Comparison of ENCODE assay signal across 8 cellular contexts in genomic region chr12:104457746-104458644, GRCh38. TPM values are rescaled to one million over a fixed set of nuclear protein-coding genes. Genes with fewer than 3 reads are reported as not detected.
DNase-seq lines count a peak whose midpoint lies in the region; ATAC-seq and TF ChIP-seq lines count a peak whose summit lies in the region.

No MANE protein-coding gene starts in this region.

- CTCF ChIA-PET in CD8-positive, alpha-beta T cell (lab: Charles Lee): interaction anchor here (0.6 to 3.6 kb wide), 23 partner anchors 8 to 595 kb away, joined by 3 to 23 read pairs (median 4); no protein-coding TSS in a partner anchor

- peak overlapping the region; percentile 96 for H3K27ac Mint-ChIP-seq in CD8-positive, alpha-beta T cell
- peak overlapping the region; percentile 92 for H3K27ac Mint-ChIP-seq in stimulated activated memory B cell treated with anti-CD40 and anti-IgM and Interleukin-4, amounts not matched to agents 10 μg/mL and 1 μg/mL and 100 μg/mL, for 72 hours

- H3K27ac ChIP-seq in CD8-positive, alpha-beta T cell (ENCODE audit: low read depth, low read length): peak overlapping the region; percentile 70
- H3K27ac ChIP-seq in colonic mucosa: peak overlapping the region; percentile 84

- peaks cover 52% of the 10 kb centered on the region for H3K4me1 ChIP-seq in CD8-positive, alpha-beta T cell (ENCODE audit: insufficient read depth, low read length)
- H3K4me1 ChIP-seq in colonic mucosa: no peaks in the 10 kb centered on the region

- ATAC-seq in CD8-positive, alpha-beta T cell: peak; percentile 50
- peak; percentile 40 for ATAC-seq in stimulated activated memory B cell treated with anti-CD40 and anti-IgM and Interleukin-4, amounts not matched to agents 10 μg/mL and 1 μg/mL and 100 μg/mL, for 72 hours
- no peak for ATAC-seq in GM18873 (IDR thresholded peaks at IDR 0.05; ENCODE audit: low FRiP score, unreplicated experiment)

- H3K9me3 ChIP-seq in CD8-positive, alpha-beta T cell (ENCODE audit: low read length): no peaks in the 10 kb centered on the region
- no peaks in the 10 kb centered on the region for H3K9me3 ChIP-seq in colonic mucosa

- no peaks in the 10 kb centered on the region for H3K27me3 ChIP-seq in CD8-positive, alpha-beta T cell (ENCODE audit: insufficient read depth, low read length)
- peaks cover 22% of the 10 kb centered on the region for H3K27me3 ChIP-seq in colonic mucosa

- DNase-seq in CD8-positive, alpha-beta T cell: peak in 6 of 7 experiments; percentile 36 to 77 (median 62)
- DNase-seq in HuH-7 (ENCODE audit: low spot score) (peak; percentile 43), colonic mucosa (peak; percentile 24), lower leg skin (ENCODE audit: low spot score in 2 of 2) (peak in 1 of 2 donors; percentile 86), NCI-H2081 (lab: John Stamatoyannopoulos, UW) (no peak)
- DNase-seq in activated CD4-positive, CD25-positive, alpha-beta regulatory T cell treated with anti-CD3 and anti-CD28 coated beads, Interleukin-2, amount 50 U/mL, for 72 hours: peak; percentile 57

- no peaks in the 10 kb centered on the region for H3K9me3 Mint-ChIP-seq in CD8-positive, alpha-beta T cell
- no peaks in the 10 kb centered on the region for H3K9me3 Mint-ChIP-seq in stimulated activated memory B cell treated with anti-CD40 and anti-IgM and Interleukin-4, amounts not matched to agents 10 μg/mL and 1 μg/mL and 100 μg/mL, for 72 hours

- peaks cover 11% of the 10 kb centered on the region for H3K36me3 Mint-ChIP-seq in CD8-positive, alpha-beta T cell
- peaks cover 15% of the 10 kb centered on the region for H3K36me3 Mint-ChIP-seq in stimulated activated memory B cell treated with anti-CD40 and anti-IgM and Interleukin-4, amounts not matched to agents 10 μg/mL and 1 μg/mL and 100 μg/mL, for 72 hours

- no peaks in the 10 kb centered on the region for H3K27me3 Mint-ChIP-seq in CD8-positive, alpha-beta T cell (ENCODE audit: low read depth)
- no peaks in the 10 kb centered on the region for H3K27me3 Mint-ChIP-seq in stimulated activated memory B cell treated with anti-CD40 and anti-IgM and Interleukin-4, amounts not matched to agents 10 μg/mL and 1 μg/mL and 100 μg/mL, for 72 hours

- no peaks in the 10 kb centered on the region for H3K36me3 ChIP-seq in CD8-positive, alpha-beta T cell (ENCODE audit: insufficient read depth, low read length)
- no peaks in the 10 kb centered on the region for H3K36me3 ChIP-seq in colonic mucosa

- no peak for TF ChIP-seq POLR2A in lower leg skin (IDR thresholded peaks at IDR 0.05)

- POLR2A ChIA-PET in CD8-positive, alpha-beta T cell (lab: Charles Lee): interaction anchor here (0.6 to 4.0 kb wide), 18 partner anchors 9 to 314 kb away, joined by 3 to 25 read pairs (median 3); no protein-coding TSS in a partner anchor

- peaks cover 52% of the 10 kb centered on the region for H3K4me1 Mint-ChIP-seq in CD8-positive, alpha-beta T cell (ENCODE audit: low read depth)
- peaks cover 53% of the 10 kb centered on the region for H3K4me1 Mint-ChIP-seq in stimulated activated memory B cell treated with anti-CD40 and anti-IgM and Interleukin-4, amounts not matched to agents 10 μg/mL and 1 μg/mL and 100 μg/mL, for 72 hours

- intact Hi-C loops in CD8-positive, alpha-beta T cell (cut with DNase I, micrococcal nuclease): loop anchor here (2.0 to 5.0 kb wide), 17 partner anchors 21 to 649 kb away; partner anchors contain the start of genes SLC41A2 (in 2 of the 2), NOPCHAP1 (in 1 of the 2) and WASHC4 (in 1 of the 2)
- intact Hi-C loops in colonic mucosa (cut with DNase I): no loop called here
- intact Hi-C loops in lower leg skin (cut with DNase I; ENCODE audit: low total_unique reads): no loop called here

- WGBS in lower leg skin, 2 donors: 0 to 1% methylated on average over 44 to 52 of the region's 69 CpGs

- H3K9ac ChIP-seq in colonic mucosa (ENCODE audit: low read depth in 2 of 2, low read length in 2 of 2): peak overlapping the region; percentile 79 to 93

- H3K4me3 ChIP-seq in CD8-positive, alpha-beta T cell (ENCODE audit: low read depth, low read length): peak overlapping the region; percentile 88
- peak overlapping the region; percentile 76 for H3K4me3 ChIP-seq in colonic mucosa
- H3K4me3 ChIP-seq in lower leg skin (ENCODE audit: low read depth, poor library complexity, severe bottlenecking): peak overlapping the region; percentile 76

- no peak for TF ChIP-seq CTCF in CD8-positive, alpha-beta T cell (IDR thresholded peaks at IDR 0.05)
- TF ChIP-seq CTCF in colonic mucosa (IDR thresholded peaks at IDR 0.05) (no peak), lower leg skin (IDR thresholded peaks at IDR 0.05) (no peak)

- peak overlapping the region; percentile 99 for H3K4me3 Mint-ChIP-seq in CD8-positive, alpha-beta T cell
- peak overlapping the region; percentile 99 for H3K4me3 Mint-ChIP-seq in stimulated activated memory B cell treated with anti-CD40 and anti-IgM and Interleukin-4, amounts not matched to agents 10 μg/mL and 1 μg/mL and 100 μg/mL, for 72 hours

RNA-seq across cellular contexts. Expression of gene CHST11, which starts 1.2 kb away (rescaled TPM):
- 10 to 100 TPM; 29.1 to 35.5 TPM for total RNA-seq in CD8-positive, alpha-beta T cell
- total RNA-seq in colonic mucosa (1 to 10 TPM; 2.9 to 4.9 TPM), lower leg skin (1 to 10 TPM; 2.1 to 7.3 (median 4.9) TPM)

Comparison
In these comparisons a context has a peak if more than half of its experiments do, and no peak if none do; other contexts are left out.
1. DNase-seq: peak in CD8-positive, alpha-beta T cell (6 of 7), HuH-7 (single experiment), activated CD4-positive, CD25-positive, alpha-beta regulatory T cell treated with anti-CD3 and anti-CD28 coated beads, Interleukin-2, amount 50 U/mL, for 72 hours (single experiment) and colonic mucosa (single experiment); none in NCI-H2081 (0 of 2).
2. intact Hi-C loops: an anchor here in CD8-positive, alpha-beta T cell (2.0 to 5.0 kb wide); none called in colonic mucosa and lower leg skin.
3. Peak in every context shown above with its lines, with median percentiles within 50 percentile points of each other: H3K4me3 ChIP-seq.